In the genomic region with DNA sequence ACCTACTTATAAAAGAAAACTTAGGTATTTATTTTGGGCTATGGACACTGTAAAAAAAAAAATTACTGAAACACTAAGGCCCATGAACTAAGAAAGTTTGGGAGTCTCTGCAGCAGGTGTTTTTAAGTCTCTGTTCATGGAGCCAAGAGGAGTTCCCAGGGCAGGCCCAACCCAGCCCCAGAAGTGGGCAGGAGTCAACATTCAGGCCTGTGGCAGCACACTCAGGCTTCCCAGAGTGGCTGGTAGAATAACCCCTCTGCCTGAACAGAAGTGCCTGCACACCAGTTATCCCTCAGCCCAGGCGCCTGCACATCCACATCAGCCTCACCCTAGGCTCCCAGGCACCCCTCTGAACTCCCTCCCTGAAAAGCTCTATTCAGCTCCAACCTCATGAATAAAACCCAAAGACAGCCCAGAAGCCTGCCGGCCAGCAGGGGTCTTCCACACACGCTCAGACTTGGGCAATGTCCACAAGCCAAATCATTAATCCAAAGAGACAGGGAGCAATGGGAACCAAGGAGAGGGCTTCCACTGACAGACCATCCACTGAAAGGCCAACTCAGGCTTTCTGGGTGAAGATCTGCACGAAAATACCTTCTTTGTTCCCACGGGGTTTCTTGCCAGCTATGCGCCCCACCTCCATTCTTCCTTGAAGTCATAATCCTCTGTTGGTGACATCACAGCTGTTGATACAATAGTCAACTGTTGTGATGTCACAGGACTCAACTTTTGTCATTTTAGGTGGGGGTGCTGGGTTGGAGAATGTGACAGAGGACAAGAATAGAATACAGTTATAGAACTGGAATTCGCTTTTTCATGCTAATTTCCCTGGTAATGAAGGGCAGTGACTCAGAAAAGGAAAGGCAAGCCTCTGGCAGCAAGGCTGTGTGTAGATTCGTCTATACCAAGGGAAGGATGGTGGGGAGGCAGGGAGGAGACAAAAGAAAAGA, we compare ENCODE assay signal across 12 cellular contexts.
DNase-seq lines count a peak whose midpoint lies in the region; ATAC-seq and TF ChIP-seq lines count a peak whose summit lies in the region.
"Had no signal": no experiment of that assay in that cellular context is flagged by ENCODE, and none has a peak within 500 bp of the region (broad histone marks: within the 10 kb centered on the region; RNA-seq: fewer than 3 reads in every experiment).

No MANE protein-coding gene starts in this region.

- TF ChIP-seq CTCF in right atrium auricular region (IDR thresholded peaks at IDR 0.05) (no peak), uterus (IDR thresholded peaks at IDR 0.05) (no peak)

- H3K36me3 ChIP-seq in right atrium auricular region: no peaks in the 10 kb centered on the region
- no peaks in the 10 kb centered on the region for H3K36me3 ChIP-seq in esophagus (ENCODE audit: control insufficient read depth in 2 of 2, insufficient read depth in 2 of 2, low read length in 1 of 2)
- no peaks in the 10 kb centered on the region for H3K36me3 ChIP-seq in uterus
- H3K36me3 ChIP-seq: thyroid gland had no signal

- in situ Hi-C loops in G401 (cut with HindIII; ENCODE audit: low sequenced_read_pairs): no loop called here

- intact Hi-C loops in left cardiac atrium (cut with DNase I) (no loop called here), uterus (cut with DNase I; ENCODE audit: low total_unique reads) (no loop called here)

- no peak for ATAC-seq in left cardiac atrium
- ATAC-seq in HG03565 (IDR thresholded peaks at IDR 0.05; ENCODE audit: unreplicated experiment): no peak
- no peak for ATAC-seq in HG03342 (IDR thresholded peaks at IDR 0.05; ENCODE audit: unreplicated experiment)

- DNase-seq in right atrium auricular region (ENCODE audit: low spot score) (no peak), left cardiac atrium (no peak), myocyte (ENCODE audit: low read depth) (peak; percentile 74), uterus (peak in 1 of 2 donors; percentile 14), G401 (ENCODE audit: low spot score) (no peak)
- DNase-seq: activated CD4-positive, alpha-beta T cell treated with anti-CD3 and anti-CD28 coated beads, Interleukin-2, amount 50 U/mL, for 1 hour; NCI-H2081 treated with DMSO at 0.1 percent for 48 hours had no signal

- WGBS in esophagus, 2 donors: 66 to 69% methylated on average over 8 of the region's 8 CpGs

- no peak for TF ChIP-seq POLR2A in uterus (IDR thresholded peaks at IDR 0.05)

- H3K9me3 ChIP-seq in right atrium auricular region (no peaks in the 10 kb centered on the region), esophagus (ENCODE audit: control insufficient read depth in 2 of 2, insufficient read depth in 1 of 2, low read depth in 1 of 2, low read length in 1 of 2) (no peaks in the 10 kb centered on the region), uterus (no peaks in the 10 kb centered on the region)
- H3K9me3 ChIP-seq: A549, thyroid gland had no signal

- peak overlapping the region; percentile 85 to 88 for H3K27ac ChIP-seq in right atrium auricular region
- H3K27ac ChIP-seq in esophagus (ENCODE audit: low read depth in 2 of 2, low read length in 1 of 2): peak overlapping the region; percentile 82 to 88
- peak overlapping the region; percentile 80 to 82 for H3K27ac ChIP-seq in uterus
- H3K27ac ChIP-seq: A549, thyroid gland had no signal

- H3K27me3 ChIP-seq in right atrium auricular region: no peaks in the 10 kb centered on the region
- H3K27me3 ChIP-seq in esophagus (ENCODE audit: control insufficient read depth in 1 of 2, insufficient read depth in 2 of 2, low read length in 2 of 2): no peaks in the 10 kb centered on the region
- no peaks in the 10 kb centered on the region for H3K27me3 ChIP-seq in uterus
- H3K27me3 ChIP-seq: thyroid gland had no signal

- H3K4me3 ChIP-seq in right atrium auricular region: no peak overlapping the region
- no peak overlapping the region for H3K4me3 ChIP-seq in esophagus (ENCODE audit: low read depth in 1 of 2, low read length in 2 of 2)
- no peak overlapping the region for H3K4me3 ChIP-seq in uterus
- H3K4me3 ChIP-seq: A549, thyroid gland had no signal

- H3K4me1 ChIP-seq in right atrium auricular region: peaks cover 0 to 75% of the 10 kb centered on the region in 2 donors
- H3K4me1 ChIP-seq in esophagus (ENCODE audit: control insufficient read depth in 2 of 2, insufficient read depth in 2 of 2, low read length in 1 of 2): peaks cover 2 to 13% of the 10 kb centered on the region in 2 donors
- peaks cover 20 to 27% of the 10 kb centered on the region in 2 donors for H3K4me1 ChIP-seq in uterus
